Comparison of ENCODE assay signal across 1 cellular context in genomic region chr3:129314757-129315385, GRCh38.
A peak's percentile ranks its signal among the peaks of the same experiment; 100 is the strongest.
TF ChIP-seq lines count a peak whose summit lies in the region.

No MANE protein-coding gene starts in this region.

TF ChIP-seq in K562, 482 proteins besides CTCF, POLR2A, EP300 and RAD21 (continued from another document):
- TF ChIP-seq, protein P1, sequence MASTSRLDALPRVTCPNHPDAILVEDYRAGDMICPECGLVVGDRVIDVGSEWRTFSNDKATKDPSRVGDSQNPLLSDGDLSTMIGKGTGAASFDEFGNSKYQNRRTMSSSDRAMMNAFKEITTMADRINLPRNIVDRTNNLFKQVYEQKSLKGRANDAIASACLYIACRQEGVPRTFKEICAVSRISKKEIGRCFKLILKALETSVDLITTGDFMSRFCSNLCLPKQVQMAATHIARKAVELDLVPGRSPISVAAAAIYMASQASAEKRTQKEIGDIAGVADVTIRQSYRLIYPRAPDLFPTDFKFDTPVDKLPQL (IDR thresholded peaks at IDR 0.05; ENCODE audit: extremely low read depth, insufficient read length): no peak
- TF ChIP-seq AFF4 (CRISPR knock-in tag; IDR thresholded peaks at IDR 0.05): peak; percentile 64; the same call in 1 of the 2 replicates
- TF ChIP-seq HDGF (IDR thresholded peaks at IDR 0.05): no peak
- TF ChIP-seq, protein P2, sequence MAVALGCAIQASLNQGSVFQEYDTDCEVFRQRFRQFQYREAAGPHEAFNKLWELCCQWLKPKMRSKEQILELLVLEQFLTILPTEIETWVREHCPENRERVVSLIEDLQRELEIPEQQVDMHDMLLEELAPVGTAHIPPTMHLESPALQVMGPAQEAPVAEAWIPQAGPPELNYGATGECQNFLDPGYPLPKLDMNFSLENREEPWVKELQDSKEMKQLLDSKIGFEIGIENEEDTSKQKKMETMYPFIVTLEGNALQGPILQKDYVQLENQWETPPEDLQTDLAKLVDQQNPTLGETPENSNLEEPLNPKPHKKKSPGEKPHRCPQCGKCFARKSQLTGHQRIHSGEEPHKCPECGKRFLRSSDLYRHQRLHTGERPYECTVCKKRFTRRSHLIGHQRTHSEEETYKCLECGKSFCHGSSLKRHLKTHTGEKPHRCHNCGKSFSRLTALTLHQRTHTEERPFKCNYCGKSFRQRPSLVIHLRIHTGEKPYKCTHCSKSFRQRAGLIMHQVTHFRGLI (CRISPR knock-in tag; IDR thresholded peaks at IDR 0.05): peak; percentile 55; the same call in 1 of the 2 replicates
- no peak for TF ChIP-seq HNRNPLL (IDR thresholded peaks at IDR 0.05; ENCODE audit: low read depth, low read length, poor library complexity, severe bottlenecking)
- peak in 1 of 2 experiments; percentile 21; a peak in 1 of 4 replicates for TF ChIP-seq BCLAF1 (IDR thresholded peaks at IDR 0.05; ENCODE audit: borderline replicate concordance in 1 of 2, control insufficient read depth in 1 of 2, low read depth in 2 of 2, low read length in 1 of 2)
- TF ChIP-seq MYBL2 (IDR thresholded peaks at IDR 0.05; ENCODE audit: low read depth): peak; percentile 78
- no peak for TF ChIP-seq MYBL2 (CRISPR knock-in tag; IDR thresholded peaks at IDR 0.05; ENCODE audit: borderline replicate concordance)
- TF ChIP-seq SFPQ (IDR thresholded peaks at IDR 0.05; ENCODE audit: low read depth, low read length): no peak
- no peak for TF ChIP-seq NFE2 (IDR thresholded peaks at IDR 0.05; ENCODE audit: low read depth)
- no peak for TF ChIP-seq CREB3L1 (IDR thresholded peaks at IDR 0.05; ENCODE audit: borderline replicate concordance, low read depth)
- no peak for TF ChIP-seq BRD9 (IDR thresholded peaks at IDR 0.05; ENCODE audit: low read depth, partially characterized antibody)
- TF ChIP-seq HMGN3 (IDR thresholded peaks at IDR 0.05; ENCODE audit: borderline replicate concordance, extremely low read depth, insufficient read length, low read depth, low read length): peak; percentile 51
- TF ChIP-seq NFIC (IDR thresholded peaks at IDR 0.05): no peak
- TF ChIP-seq SMARCE1 (IDR thresholded peaks at IDR 0.05): no peak
- TF ChIP-seq, protein P3, sequence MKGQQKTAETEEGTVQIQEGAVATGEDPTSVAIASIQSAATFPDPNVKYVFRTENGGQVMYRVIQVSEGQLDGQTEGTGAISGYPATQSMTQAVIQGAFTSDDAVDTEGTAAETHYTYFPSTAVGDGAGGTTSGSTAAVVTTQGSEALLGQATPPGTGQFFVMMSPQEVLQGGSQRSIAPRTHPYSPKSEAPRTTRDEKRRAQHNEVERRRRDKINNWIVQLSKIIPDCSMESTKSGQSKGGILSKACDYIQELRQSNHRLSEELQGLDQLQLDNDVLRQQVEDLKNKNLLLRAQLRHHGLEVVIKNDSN (CRISPR knock-in tag; IDR thresholded peaks at IDR 0.05): no peak
- TF ChIP-seq STAT5A (IDR thresholded peaks at IDR 0.05; ENCODE audit: borderline replicate concordance, low read length): no peak
- TF ChIP-seq WHSC1 (IDR thresholded peaks at IDR 0.05; ENCODE audit: low read length): no peak
- TF ChIP-seq, protein P4, sequence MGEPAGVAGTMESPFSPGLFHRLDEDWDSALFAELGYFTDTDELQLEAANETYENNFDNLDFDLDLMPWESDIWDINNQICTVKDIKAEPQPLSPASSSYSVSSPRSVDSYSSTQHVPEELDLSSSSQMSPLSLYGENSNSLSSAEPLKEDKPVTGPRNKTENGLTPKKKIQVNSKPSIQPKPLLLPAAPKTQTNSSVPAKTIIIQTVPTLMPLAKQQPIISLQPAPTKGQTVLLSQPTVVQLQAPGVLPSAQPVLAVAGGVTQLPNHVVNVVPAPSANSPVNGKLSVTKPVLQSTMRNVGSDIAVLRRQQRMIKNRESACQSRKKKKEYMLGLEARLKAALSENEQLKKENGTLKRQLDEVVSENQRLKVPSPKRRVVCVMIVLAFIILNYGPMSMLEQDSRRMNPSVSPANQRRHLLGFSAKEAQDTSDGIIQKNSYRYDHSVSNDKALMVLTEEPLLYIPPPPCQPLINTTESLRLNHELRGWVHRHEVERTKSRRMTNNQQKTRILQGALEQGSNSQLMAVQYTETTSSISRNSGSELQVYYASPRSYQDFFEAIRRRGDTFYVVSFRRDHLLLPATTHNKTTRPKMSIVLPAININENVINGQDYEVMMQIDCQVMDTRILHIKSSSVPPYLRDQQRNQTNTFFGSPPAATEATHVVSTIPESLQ (CRISPR knock-in tag; IDR thresholded peaks at IDR 0.05): no peak
- 0 out of 4 replicates have a peak, but pooled peaks of 1 of the 2 experiments have one; percentile 30 for TF ChIP-seq MAZ (CRISPR knock-in tag; conservative IDR thresholded peaks at IDR 0.05 in 1 of 2, IDR thresholded peaks at IDR 0.05 in 1 of 2)
- no peak for TF ChIP-seq SMARCB1 (IDR thresholded peaks at IDR 0.05; ENCODE audit: insufficient read length, low read depth)
- TF ChIP-seq CBX3 (IDR thresholded peaks at IDR 0.05; ENCODE audit: borderline replicate concordance in 1 of 2, low read length in 2 of 2): no peak; a peak in 1 of 3 replicates
- TF ChIP-seq SIRT6 (IDR thresholded peaks at IDR 0.05; ENCODE audit: low read depth, low read length): no peak
- peak; percentile 88 for TF ChIP-seq MXI1 (IDR thresholded peaks at IDR 0.05; ENCODE audit: low read depth, low read length)
- no peak for TF ChIP-seq HSF4 (CRISPR knock-in tag; IDR thresholded peaks at IDR 0.05; ENCODE audit: borderline replicate concordance)
